23 cellular contexts compared by ENCODE assay signal in genomic region chr19:35389192-35389861, GRCh38. TPM values are rescaled to one million over a fixed set of nuclear protein-coding genes. Genes with fewer than 3 reads are reported as not detected.
"Had no signal": no experiment of that assay in that cellular context is flagged by ENCODE, and none has a peak within 500 bp of the region (broad histone marks: within the 10 kb centered on the region; RNA-seq: fewer than 3 reads in every experiment).

No MANE protein-coding gene starts in this region.

- H3K4me1 Mint-ChIP-seq: activated naive CD8-positive, alpha-beta T cell treated with anti-CD3 and anti-CD28 coated beads for 36 hours; central memory CD8-positive, alpha-beta T cell; memory B cell; stimulated activated naive B cell treated with anti-CD40 and anti-IgM and Interleukin-4, amounts not matched to agents 10 μg/mL and 1 μg/mL and 100 μg/mL, for 72 hours; T-cell had no signal

- H3K27ac Mint-ChIP-seq: activated CD4-positive, alpha-beta memory T cell treated with anti-CD3 and anti-CD28 coated beads for 36 hours; activated naive CD8-positive, alpha-beta T cell treated with anti-CD3 and anti-CD28 coated beads for 36 hours; memory B cell; natural killer cell; stimulated activated naive B cell treated with anti-CD40 and anti-IgM and Interleukin-4, amounts not matched to agents 10 μg/mL and 1 μg/mL and 100 μg/mL, for 72 hours; T-cell had no signal

- DNase-seq: activated CD4-positive, alpha-beta memory T cell treated with anti-CD3 and anti-CD28 coated beads for 36 hours; activated gamma-delta T cell treated with Interleukin-2 at 50 U/mL for 16 hours; activated naive CD8-positive, alpha-beta T cell treated with anti-CD3 and anti-CD28 coated beads for 36 hours; brain microvascular endothelial cell; effector memory CD4-positive, alpha-beta T cell; hypothalamus; left ventricle myocardium superior; natural killer cell; posterior cingulate gyrus; retina; stimulated activated CD4-positive, alpha-beta T cell treated with anti-CD3 and anti-CD28 coated beads, Interleukin-15, amount 100 ng/mL, for 24 hours; stimulated activated CD4-positive, alpha-beta T cell treated with anti-CD3 and anti-CD28 coated beads, Interleukin-4, amount 100 ng/mL, for 1 hour; stimulated activated naive B cell treated with anti-CD40 and anti-IgM and Interleukin-4, amounts not matched to agents 10 μg/mL and 1 μg/mL and 100 μg/mL, for 72 hours; T-cell; T-helper 9 cell; WERI-Rb-1 had no signal

- H3K4me3 Mint-ChIP-seq: activated CD4-positive, alpha-beta memory T cell treated with anti-CD3 and anti-CD28 coated beads for 36 hours; activated naive CD8-positive, alpha-beta T cell treated with anti-CD3 and anti-CD28 coated beads for 36 hours; central memory CD8-positive, alpha-beta T cell; memory B cell; natural killer cell; stimulated activated naive B cell treated with anti-CD40 and anti-IgM and Interleukin-4, amounts not matched to agents 10 μg/mL and 1 μg/mL and 100 μg/mL, for 72 hours; T-cell had no signal

RNA-seq across cellular contexts. Expression of gene GPR42, which starts 18.5 kb away (rescaled TPM):
- total RNA-seq: epithelial cell of proximal tubule, kidney epithelial cell, left ventricle myocardium superior, skeletal muscle tissue, T-cell, tibial nerve had no signal

RNA-seq across cellular contexts. Expression of gene FFAR3, which starts 31.1 kb away (rescaled TPM):
- total RNA-seq: epithelial cell of proximal tubule, kidney epithelial cell, left ventricle myocardium superior, skeletal muscle tissue had no signal

RNA-seq across cellular contexts. Expression of gene FFAR1, which starts 41.6 kb away (rescaled TPM):
- total RNA-seq: left ventricle myocardium superior, skeletal muscle tissue, subcutaneous adipose tissue had no signal

RNA-seq across cellular contexts. Expression of gene FFAR2, which starts 58.7 kb away (rescaled TPM):
- total RNA-seq: activated CD4-positive, alpha-beta memory T cell treated with anti-CD3 and anti-CD28 coated beads for 36 hours; activated naive CD8-positive, alpha-beta T cell treated with anti-CD3 and anti-CD28 coated beads for 36 hours; epithelial cell of proximal tubule; kidney epithelial cell; T-cell had no signal
